In genomic region chr7:16114633-16115032, GRCh38 we compare ENCODE assay signal across 9 cellular contexts.
DNase-seq lines count a peak whose midpoint lies in the region; ATAC-seq, FAIRE-seq and TF ChIP-seq lines count a peak whose summit lies in the region.
"Had no signal": no experiment of that assay in that cellular context is flagged by ENCODE, and none has a peak within 500 bp of the region (broad histone marks: within the 10 kb centered on the region; RNA-seq: fewer than 3 reads in every experiment).

No MANE protein-coding gene starts in this region.

- peaks cover 14% of the 10 kb centered on the region for H3K4me1 ChIP-seq in DOHH2 (ENCODE audit: control insufficient read depth, low read length)
- no peaks in the 10 kb centered on the region for H3K4me1 ChIP-seq in GM12878 (ENCODE audit: control insufficient read depth, insufficient read depth, low read length)
- H3K4me1 ChIP-seq in lower lobe of right lung: no peaks in the 10 kb centered on the region
- H3K4me1 ChIP-seq in mucosa of descending colon (ENCODE audit: low read depth): no peaks in the 10 kb centered on the region
- H3K4me1 ChIP-seq: SJCRH30 had no signal

- no peaks in the 10 kb centered on the region for H3K79me2 ChIP-seq in DOHH2 (ENCODE audit: control insufficient read depth, low read length)
- H3K79me2 ChIP-seq in GM12878 (ENCODE audit: control insufficient read depth, insufficient read depth, low read length): no peaks in the 10 kb centered on the region

- FAIRE-seq in GM12878 (lab: Jason Lieb, UNC): no peak

- TF ChIP-seq POLR2A in GM12878 (IDR thresholded peaks at IDR 0.05; ENCODE audit: low read depth, low read length): no peak

- H3K27me3 ChIP-seq in DOHH2 (ENCODE audit: control insufficient read depth, low read length) (no peaks in the 10 kb centered on the region), GM12878 (replicated peaks in 1 of 2; ENCODE audit: control insufficient read depth in 2 of 2, insufficient read depth in 2 of 2, low read length in 1 of 2) (no peaks in the 10 kb centered on the region), lower lobe of right lung (ENCODE audit: low read depth) (no peaks in the 10 kb centered on the region)
- H3K27me3 ChIP-seq: SJCRH30 had no signal

- CTCF ChIA-PET in GM12878 (lab: Yijun Ruan, JAX): interaction anchor here (0.6 to 1.9 kb wide), 3 partner anchors 23 to 534 kb away, joined by 3 to 8 read pairs (median 3); no protein-coding TSS in a partner anchor

- ATAC-seq in GM12878 (no peak), lower lobe of right lung (no peak), mucosa of descending colon (no peak)

- H3K4me3 ChIP-seq in DOHH2 (ENCODE audit: low read length) (peak overlapping the region; percentile 45), GM12878 (no peak overlapping the region), lower lobe of right lung (no peak overlapping the region), mucosa of descending colon (no peak overlapping the region)
- H3K4me3 ChIP-seq: SJCRH30 had no signal

- DNase-seq in M059J (ENCODE audit: low read depth): peak; percentile 39
- no peak for DNase-seq in GM12878 (ENCODE audit: low read depth, low spot score)
- no peak for DNase-seq in lower lobe of right lung
- DNase-seq in AG20443 (ENCODE audit: low spot score): no peak
- no peak for DNase-seq in mucosa of descending colon
- DNase-seq in NCI-H1930 (lab: John Stamatoyannopoulos, UW): no peak
- no peak for DNase-seq in mesenteric fat pad (ENCODE audit: low spot score)

- H3F3A ChIP-seq in DOHH2 (ENCODE audit: control insufficient read depth, insufficient read depth): no peaks in the 10 kb centered on the region

- TF ChIP-seq CTCF in DOHH2 (IDR thresholded peaks at IDR 0.05; ENCODE audit: low read depth, low read length, poor library complexity, severe bottlenecking): peak; percentile 57
- peak in 1 of 3 experiments; percentile 10; a peak in 1 of 6 replicates for TF ChIP-seq CTCF in GM12878 (IDR thresholded peaks at IDR 0.05 in 2 of 3, conservative IDR thresholded peaks at IDR 0.05 in 1 of 3; ENCODE audit: control insufficient read depth in 2 of 3, extremely low read depth in 1 of 3, insufficient read depth in 1 of 3, low read depth in 3 of 3, low read length in 3 of 3)
- TF ChIP-seq CTCF in lower lobe of right lung (IDR thresholded peaks at IDR 0.05): peak; percentile 23
- TF ChIP-seq CTCF in mucosa of descending colon (IDR thresholded peaks at IDR 0.05): no peak

- H3K27ac ChIP-seq in DOHH2 (ENCODE audit: low read depth, low read length): peak overlapping the region; percentile 66
- no peak overlapping the region for H3K27ac ChIP-seq in GM12878 (ENCODE audit: control insufficient read depth, insufficient read depth)
- H3K27ac ChIP-seq in lower lobe of right lung: no peak overlapping the region
- H3K27ac ChIP-seq: SJCRH30 had no signal

- H4K20me1 ChIP-seq in DOHH2 (ENCODE audit: control insufficient read depth, insufficient read depth, low read depth, low read length): no peaks in the 10 kb centered on the region
- H4K20me1 ChIP-seq in GM12878 (ENCODE audit: control insufficient read depth, insufficient read depth): no peaks in the 10 kb centered on the region

- H2AFZ ChIP-seq in GM12878 (ENCODE audit: control insufficient read depth, low read depth, low read length): no peak overlapping the region

- 0% methylated on average over 1 of the region's 1 CpG for WGBS in GM12878 (ENCODE audit: insufficient coverage, insufficient replicate concordance, low lambda C conversion rate, missing lambda C conversion rate)

- no TSS peak for BruUV-seq in GM12878 (replicated peaks; lab: Mats Ljungman, UMichigan)

- no peaks in the 10 kb centered on the region for H3K36me3 ChIP-seq in DOHH2 (ENCODE audit: control insufficient read depth, low read length)
- H3K36me3 ChIP-seq in GM12878 (ENCODE audit: control insufficient read depth in 2 of 2, insufficient read depth in 2 of 2, low read length in 1 of 2): no peaks in the 10 kb centered on the region
- no peaks in the 10 kb centered on the region for H3K36me3 ChIP-seq in lower lobe of right lung
- H3K36me3 ChIP-seq in mucosa of descending colon (ENCODE audit: low read depth): no peaks in the 10 kb centered on the region
- H3K36me3 ChIP-seq: SJCRH30 had no signal

- SMC1A ChIA-PET in GM12878 (lab: Charles Lee; ENCODE audit: uncharacterized antibody, unreplicated experiment): no interaction called here

- 0 out of 2 replicates have a peak, but pooled peaks have one; percentile 9 for TF ChIP-seq RAD21 in GM12878 (IDR thresholded peaks at IDR 0.05; ENCODE audit: insufficient read depth, low read depth, low read length)

- H3K9me3 ChIP-seq in DOHH2 (ENCODE audit: control insufficient read depth, insufficient read depth, low read length) (peaks cover 4% of the 10 kb centered on the region; the same call in 1 of the 2 replicates), GM12878 (replicated peaks; ENCODE audit: control insufficient read depth, insufficient read depth, low read length) (no peaks in the 10 kb centered on the region), lower lobe of right lung (peaks cover 2% of the 10 kb centered on the region), mucosa of descending colon (peaks cover 9% of the 10 kb centered on the region)

- TF ChIP-seq EP300 in GM12878 (IDR thresholded peaks at IDR 0.05; ENCODE audit: borderline replicate concordance in 1 of 2, control insufficient read depth in 1 of 2, low read depth in 2 of 2, low read length in 2 of 2): no peak

- in situ Hi-C loops in GM12878 (cut with MboI): no loop called here

- POLR2A ChIA-PET in GM12878 (lab: Charles Lee): no interaction called here

- no peaks in the 10 kb centered on the region for H3K9me2 ChIP-seq in DOHH2 (replicated peaks; ENCODE audit: control insufficient read depth, low read length)

- no peak overlapping the region for H3K9ac ChIP-seq in GM12878 (ENCODE audit: control insufficient read depth, insufficient read depth, low read length)

- H3K4me2 ChIP-seq in DOHH2 (ENCODE audit: low read length) (peak overlapping the region; percentile 51), GM12878 (ENCODE audit: control insufficient read depth, insufficient read depth) (no peak overlapping the region)

- RAD21 ChIA-PET in GM12878 (lab: Charles Lee; ENCODE audit: unreplicated experiment): interaction anchor here (1.1 kb wide), 1 partner anchor 450 kb away, joined by 6 read pairs; no protein-coding TSS in a partner anchor

- intact Hi-C loops in GM12878 (cut with micrococcal nuclease; ENCODE audit: unreplicated experiment) (no loop called here), lower lobe of right lung (cut with DNase I) (no loop called here), mucosa of descending colon (cut with DNase I, micrococcal nuclease) (no loop called here)

TF ChIP-seq in GM12878, 131 proteins besides CTCF, POLR2A, EP300 and RAD21:
- TF ChIP-seq SRF (IDR thresholded peaks at IDR 0.05; ENCODE audit: low read depth in 2 of 2, low read length in 2 of 2) (no peak), WRNIP1 (IDR thresholded peaks at IDR 0.05; ENCODE audit: borderline replicate concordance, low read depth, low read length) (no peak), IRF5 (IDR thresholded peaks at IDR 0.05; ENCODE audit: borderline replicate concordance) (no peak), IKZF1 (conservative IDR thresholded peaks at IDR 0.05) (no peak), ZZZ3 (IDR thresholded peaks at IDR 0.05; ENCODE audit: control insufficient read depth, insufficient read length, low read depth) (no peak), SMC3 (IDR thresholded peaks at IDR 0.05; ENCODE audit: borderline replicate concordance, low read length) (no peak), MYB (IDR thresholded peaks at IDR 0.05; ENCODE audit: borderline replicate concordance, low read depth, low read length) (no peak), ZBED1 (IDR thresholded peaks at IDR 0.05; ENCODE audit: borderline replicate concordance) (no peak), HDAC2 (IDR thresholded peaks at IDR 0.05) (no peak), ZNF274 (IDR thresholded peaks at IDR 0.05; ENCODE audit: insufficient read depth, insufficient read length) (no peak), HCFC1 (IDR thresholded peaks at IDR 0.05; ENCODE audit: low read length) (no peak), YY1 (IDR thresholded peaks at IDR 0.05; ENCODE audit: low read depth, low read length) (no peak), NR2C1 (IDR thresholded peaks at IDR 0.05) (no peak), CREB1 (IDR thresholded peaks at IDR 0.05; ENCODE audit: low read depth) (no peak)
TF ChIP-seq in GM12878: peak in this region for 0.
